ENCODE assay signal across 1 cellular context in the genomic region with DNA sequence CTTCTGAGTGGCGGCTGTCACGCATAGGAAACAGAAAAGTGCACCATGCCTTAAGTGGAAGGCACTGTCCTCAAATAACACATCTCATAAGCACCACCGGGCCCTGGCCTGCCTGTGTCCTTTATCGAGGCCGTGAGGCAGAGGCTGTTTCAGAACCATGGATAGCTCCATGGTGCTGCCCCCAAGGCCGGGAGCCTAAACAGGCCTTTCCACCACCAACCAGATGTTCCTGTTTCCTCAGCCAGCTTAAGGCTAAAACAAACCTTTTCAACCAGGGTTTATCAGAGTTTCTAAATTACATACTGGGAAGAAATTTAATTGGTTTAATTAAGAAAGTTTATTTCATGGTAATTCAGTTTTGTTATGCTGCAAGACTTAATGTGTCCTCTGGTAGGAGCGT.
TF ChIP-seq lines count a peak whose summit lies in the region.

No MANE protein-coding gene starts in this region.

TF ChIP-seq in HepG2, 621 proteins besides CTCF, POLR2A, EP300 and RAD21 (continued from another document and continues in another):
- TF ChIP-seq ZNF788 (CRISPR knock-in tag; IDR thresholded peaks at IDR 0.05; ENCODE audit: borderline replicate concordance) (0 out of 2 replicates have a peak, but pooled peaks have one; percentile 32), MYNN (CRISPR knock-in tag; IDR thresholded peaks at IDR 0.05; ENCODE audit: low read depth) (peak; percentile 53; the same call in 1 of the 2 replicates), RXRB (CRISPR knock-in tag; IDR thresholded peaks at IDR 0.05; ENCODE audit: borderline replicate concordance) (0 out of 2 replicates have a peak, but pooled peaks have one; percentile 31), SALL1 (CRISPR knock-in tag; IDR thresholded peaks at IDR 0.05) (peak; percentile 62), KLF16 (CRISPR knock-in tag; IDR thresholded peaks at IDR 0.05) (peak in 1 of 2 experiments; percentile 65; a peak in 1 of 4 replicates), PATZ1 (CRISPR knock-in tag; IDR thresholded peaks at IDR 0.05) (peak; percentile 40; the same call in 1 of the 2 replicates), ZNF644 (CRISPR knock-in tag; IDR thresholded peaks at IDR 0.05; ENCODE audit: low read depth) (0 out of 2 replicates have a peak, but pooled peaks have one; percentile 37), ZNF749 (CRISPR knock-in tag; IDR thresholded peaks at IDR 0.05; ENCODE audit: borderline replicate concordance) (peak; percentile 65; the same call in 1 of the 2 replicates), ZNF253 (CRISPR knock-in tag; IDR thresholded peaks at IDR 0.05; ENCODE audit: borderline replicate concordance) (no peak), YEATS2 (CRISPR knock-in tag; IDR thresholded peaks at IDR 0.05; ENCODE audit: borderline replicate concordance) (peak; percentile 30; the same call in 1 of the 2 replicates), NFYC (CRISPR knock-in tag; IDR thresholded peaks at IDR 0.05) (0 out of 2 replicates have a peak, but pooled peaks have one; percentile 17), TBX2 (CRISPR knock-in tag; IDR thresholded peaks at IDR 0.05; ENCODE audit: borderline replicate concordance) (0 out of 2 replicates have a peak, but pooled peaks have one; percentile 18), ZNF891 (CRISPR knock-in tag; IDR thresholded peaks at IDR 0.05) (no peak), ARHGAP35 (CRISPR knock-in tag; IDR thresholded peaks at IDR 0.05; ENCODE audit: borderline replicate concordance) (no peak), MZF1 (CRISPR knock-in tag; IDR thresholded peaks at IDR 0.05; ENCODE audit: borderline replicate concordance) (no peak), AKNA (CRISPR knock-in tag; IDR thresholded peaks at IDR 0.05; ENCODE audit: borderline replicate concordance) (no peak), HDAC2 (CRISPR knock-in tag; IDR thresholded peaks at IDR 0.05) (peak; percentile 72; the same call in 1 of the 2 replicates), ZNF138 (CRISPR knock-in tag; IDR thresholded peaks at IDR 0.05; ENCODE audit: low read depth) (peak; percentile 68; the same call in 1 of the 2 replicates), ZNF792 (CRISPR knock-in tag; IDR thresholded peaks at IDR 0.05) (0 out of 2 replicates have a peak, but pooled peaks have one; percentile 54), MTF2 (CRISPR knock-in tag; IDR thresholded peaks at IDR 0.05; ENCODE audit: borderline replicate concordance) (no peak), SP5 (CRISPR knock-in tag; IDR thresholded peaks at IDR 0.05; ENCODE audit: borderline replicate concordance, low read depth) (no peak), ZNF260 (CRISPR knock-in tag; IDR thresholded peaks at IDR 0.05; ENCODE audit: borderline replicate concordance, low read depth) (no peak), ARNT2 (CRISPR knock-in tag; IDR thresholded peaks at IDR 0.05; ENCODE audit: low read depth) (peak; percentile 43; the same call in 1 of the 2 replicates), KDM5B (CRISPR knock-in tag; IDR thresholded peaks at IDR 0.05; ENCODE audit: borderline replicate concordance) (no peak), ZSCAN21 (CRISPR knock-in tag; IDR thresholded peaks at IDR 0.05; ENCODE audit: borderline replicate concordance) (0 out of 2 replicates have a peak, but pooled peaks have one; percentile 59), HNRNPL (IDR thresholded peaks at IDR 0.05; ENCODE audit: low read depth, low read length) (no peak), SMYD3 (CRISPR knock-in tag; IDR thresholded peaks at IDR 0.05) (no peak), ZNF747 (CRISPR knock-in tag; IDR thresholded peaks at IDR 0.05; ENCODE audit: borderline replicate concordance) (no peak), ZNF547 (CRISPR knock-in tag; IDR thresholded peaks at IDR 0.05) (no peak), NFIC (IDR thresholded peaks at IDR 0.05; ENCODE audit: low read length) (no peak)
- TF ChIP-seq, protein P1, sequence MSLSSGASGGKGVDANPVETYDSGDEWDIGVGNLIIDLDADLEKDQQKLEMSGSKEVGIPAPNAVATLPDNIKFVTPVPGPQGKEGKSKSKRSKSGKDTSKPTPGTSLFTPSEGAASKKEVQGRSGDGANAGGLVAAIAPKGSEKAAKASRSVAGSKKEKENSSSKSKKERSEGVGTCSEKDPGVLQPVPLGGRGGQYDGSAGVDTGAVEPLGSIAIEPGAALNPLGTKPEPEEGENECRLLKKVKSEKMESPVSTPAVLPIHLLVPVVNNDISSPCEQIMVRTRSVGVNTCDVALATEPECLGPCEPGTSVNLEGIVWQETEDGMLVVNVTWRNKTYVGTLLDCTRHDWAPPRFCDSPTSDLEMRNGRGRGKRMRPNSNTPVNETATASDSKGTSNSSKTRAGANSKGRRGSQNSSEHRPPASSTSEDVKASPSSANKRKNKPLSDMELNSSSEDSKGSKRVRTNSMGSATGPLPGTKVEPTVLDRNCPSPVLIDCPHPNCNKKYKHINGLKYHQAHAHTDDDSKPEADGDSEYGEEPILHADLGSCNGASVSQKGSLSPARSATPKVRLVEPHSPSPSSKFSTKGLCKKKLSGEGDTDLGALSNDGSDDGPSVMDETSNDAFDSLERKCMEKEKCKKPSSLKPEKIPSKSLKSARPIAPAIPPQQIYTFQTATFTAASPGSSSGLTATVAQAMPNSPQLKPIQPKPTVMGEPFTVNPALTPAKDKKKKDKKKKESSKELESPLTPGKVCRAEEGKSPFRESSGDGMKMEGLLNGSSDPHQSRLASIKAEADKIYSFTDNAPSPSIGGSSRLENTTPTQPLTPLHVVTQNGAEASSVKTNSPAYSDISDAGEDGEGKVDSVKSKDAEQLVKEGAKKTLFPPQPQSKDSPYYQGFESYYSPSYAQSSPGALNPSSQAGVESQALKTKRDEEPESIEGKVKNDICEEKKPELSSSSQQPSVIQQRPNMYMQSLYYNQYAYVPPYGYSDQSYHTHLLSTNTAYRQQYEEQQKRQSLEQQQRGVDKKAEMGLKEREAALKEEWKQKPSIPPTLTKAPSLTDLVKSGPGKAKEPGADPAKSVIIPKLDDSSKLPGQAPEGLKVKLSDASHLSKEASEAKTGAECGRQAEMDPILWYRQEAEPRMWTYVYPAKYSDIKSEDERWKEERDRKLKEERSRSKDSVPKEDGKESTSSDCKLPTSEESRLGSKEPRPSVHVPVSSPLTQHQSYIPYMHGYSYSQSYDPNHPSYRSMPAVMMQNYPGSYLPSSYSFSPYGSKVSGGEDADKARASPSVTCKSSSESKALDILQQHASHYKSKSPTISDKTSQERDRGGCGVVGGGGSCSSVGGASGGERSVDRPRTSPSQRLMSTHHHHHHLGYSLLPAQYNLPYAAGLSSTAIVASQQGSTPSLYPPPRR (CRISPR knock-in tag; IDR thresholded peaks at IDR 0.05; ENCODE audit: borderline replicate concordance), result no peak
- TF ChIP-seq, protein P2, sequence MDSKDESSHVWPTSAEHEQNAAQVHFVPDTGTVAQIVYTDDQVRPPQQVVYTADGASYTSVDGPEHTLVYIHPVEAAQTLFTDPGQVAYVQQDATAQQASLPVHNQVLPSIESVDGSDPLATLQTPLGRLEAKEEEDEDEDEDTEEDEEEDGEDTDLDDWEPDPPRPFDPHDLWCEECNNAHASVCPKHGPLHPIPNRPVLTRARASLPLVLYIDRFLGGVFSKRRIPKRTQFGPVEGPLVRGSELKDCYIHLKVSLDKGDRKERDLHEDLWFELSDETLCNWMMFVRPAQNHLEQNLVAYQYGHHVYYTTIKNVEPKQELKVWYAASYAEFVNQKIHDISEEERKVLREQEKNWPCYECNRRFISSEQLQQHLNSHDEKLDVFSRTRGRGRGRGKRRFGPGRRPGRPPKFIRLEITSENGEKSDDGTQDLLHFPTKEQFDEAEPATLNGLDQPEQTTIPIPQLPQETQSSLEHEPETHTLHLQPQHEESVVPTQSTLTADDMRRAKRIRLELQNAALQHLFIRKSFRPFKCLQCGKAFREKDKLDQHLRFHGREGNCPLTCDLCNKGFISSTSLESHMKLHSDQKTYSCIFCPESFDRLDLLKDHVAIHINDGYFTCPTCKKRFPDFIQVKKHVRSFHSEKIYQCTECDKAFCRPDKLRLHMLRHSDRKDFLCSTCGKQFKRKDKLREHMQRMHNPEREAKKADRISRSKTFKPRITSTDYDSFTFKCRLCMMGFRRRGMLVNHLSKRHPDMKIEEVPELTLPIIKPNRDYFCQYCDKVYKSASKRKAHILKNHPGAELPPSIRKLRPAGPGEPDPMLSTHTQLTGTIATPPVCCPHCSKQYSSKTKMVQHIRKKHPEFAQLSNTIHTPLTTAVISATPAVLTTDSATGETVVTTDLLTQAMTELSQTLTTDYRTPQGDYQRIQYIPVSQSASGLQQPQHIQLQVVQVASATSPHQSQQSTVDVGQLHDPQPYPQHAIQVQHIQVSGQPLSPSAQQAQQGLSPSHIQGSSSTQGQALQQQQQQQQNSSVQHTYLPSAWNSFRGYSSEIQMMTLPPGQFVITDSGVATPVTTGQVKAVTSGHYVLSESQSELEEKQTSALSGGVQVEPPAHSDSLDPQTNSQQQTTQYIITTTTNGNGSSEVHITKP (CRISPR knock-in tag; IDR thresholded peaks at IDR 0.05; ENCODE audit: low read depth), result 0 out of 2 replicates have a peak, but pooled peaks have one; percentile 47
- TF ChIP-seq, protein P3, sequence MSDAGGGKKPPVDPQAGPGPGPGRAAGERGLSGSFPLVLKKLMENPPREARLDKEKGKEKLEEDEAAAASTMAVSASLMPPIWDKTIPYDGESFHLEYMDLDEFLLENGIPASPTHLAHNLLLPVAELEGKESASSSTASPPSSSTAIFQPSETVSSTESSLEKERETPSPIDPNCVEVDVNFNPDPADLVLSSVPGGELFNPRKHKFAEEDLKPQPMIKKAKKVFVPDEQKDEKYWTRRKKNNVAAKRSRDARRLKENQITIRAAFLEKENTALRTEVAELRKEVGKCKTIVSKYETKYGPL (CRISPR knock-in tag; IDR thresholded peaks at IDR 0.05), result 0 out of 2 replicates have a peak, but pooled peaks have one; percentile 46
- TF ChIP-seq, protein P4, sequence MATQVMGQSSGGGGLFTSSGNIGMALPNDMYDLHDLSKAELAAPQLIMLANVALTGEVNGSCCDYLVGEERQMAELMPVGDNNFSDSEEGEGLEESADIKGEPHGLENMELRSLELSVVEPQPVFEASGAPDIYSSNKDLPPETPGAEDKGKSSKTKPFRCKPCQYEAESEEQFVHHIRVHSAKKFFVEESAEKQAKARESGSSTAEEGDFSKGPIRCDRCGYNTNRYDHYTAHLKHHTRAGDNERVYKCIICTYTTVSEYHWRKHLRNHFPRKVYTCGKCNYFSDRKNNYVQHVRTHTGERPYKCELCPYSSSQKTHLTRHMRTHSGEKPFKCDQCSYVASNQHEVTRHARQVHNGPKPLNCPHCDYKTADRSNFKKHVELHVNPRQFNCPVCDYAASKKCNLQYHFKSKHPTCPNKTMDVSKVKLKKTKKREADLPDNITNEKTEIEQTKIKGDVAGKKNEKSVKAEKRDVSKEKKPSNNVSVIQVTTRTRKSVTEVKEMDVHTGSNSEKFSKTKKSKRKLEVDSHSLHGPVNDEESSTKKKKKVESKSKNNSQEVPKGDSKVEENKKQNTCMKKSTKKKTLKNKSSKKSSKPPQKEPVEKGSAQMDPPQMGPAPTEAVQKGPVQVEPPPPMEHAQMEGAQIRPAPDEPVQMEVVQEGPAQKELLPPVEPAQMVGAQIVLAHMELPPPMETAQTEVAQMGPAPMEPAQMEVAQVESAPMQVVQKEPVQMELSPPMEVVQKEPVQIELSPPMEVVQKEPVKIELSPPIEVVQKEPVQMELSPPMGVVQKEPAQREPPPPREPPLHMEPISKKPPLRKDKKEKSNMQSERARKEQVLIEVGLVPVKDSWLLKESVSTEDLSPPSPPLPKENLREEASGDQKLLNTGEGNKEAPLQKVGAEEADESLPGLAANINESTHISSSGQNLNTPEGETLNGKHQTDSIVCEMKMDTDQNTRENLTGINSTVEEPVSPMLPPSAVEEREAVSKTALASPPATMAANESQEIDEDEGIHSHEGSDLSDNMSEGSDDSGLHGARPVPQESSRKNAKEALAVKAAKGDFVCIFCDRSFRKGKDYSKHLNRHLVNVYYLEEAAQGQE (IDR thresholded peaks at IDR 0.05; ENCODE audit: borderline replicate concordance in 1 of 2, low read depth in 1 of 2, low read length in 2 of 2), result peak; percentile 95 to 99
- TF ChIP-seq, protein P5, sequence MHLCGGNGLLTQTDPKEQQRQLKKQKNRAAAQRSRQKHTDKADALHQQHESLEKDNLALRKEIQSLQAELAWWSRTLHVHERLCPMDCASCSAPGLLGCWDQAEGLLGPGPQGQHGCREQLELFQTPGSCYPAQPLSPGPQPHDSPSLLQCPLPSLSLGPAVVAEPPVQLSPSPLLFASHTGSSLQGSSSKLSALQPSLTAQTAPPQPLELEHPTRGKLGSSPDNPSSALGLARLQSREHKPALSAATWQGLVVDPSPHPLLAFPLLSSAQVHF (CRISPR knock-in tag; IDR thresholded peaks at IDR 0.05), result no peak
